Comparison of ENCODE assay signal across 18 cellular contexts in the genomic region with DNA sequence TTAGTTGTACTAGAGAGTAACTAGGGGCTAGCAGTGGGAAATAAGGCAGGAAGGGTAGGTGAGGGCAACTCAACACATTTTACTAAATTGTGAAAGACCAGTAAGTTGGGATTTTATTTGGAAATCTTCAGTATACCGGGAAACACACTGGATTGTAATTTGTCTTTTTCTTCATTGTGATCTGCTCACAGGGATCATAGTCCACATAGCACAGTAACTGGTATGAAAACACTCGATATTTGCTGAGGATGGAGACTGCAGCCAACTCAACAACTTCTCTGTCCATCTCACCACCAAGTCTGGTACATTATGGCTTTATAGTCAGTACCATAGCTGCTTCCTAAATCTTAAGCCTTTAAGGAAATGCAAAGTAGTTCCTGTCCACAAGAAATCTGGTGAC. TPM values are rescaled to one million over a fixed set of nuclear protein-coding genes. Genes with fewer than 3 reads are reported as not detected.
A peak's percentile ranks its signal among the peaks of the same experiment; 100 is the strongest.
DNase-seq lines count a peak whose midpoint lies in the region; ATAC-seq, FAIRE-seq and TF ChIP-seq lines count a peak whose summit lies in the region.
"Had no signal": no experiment of that assay in that cellular context is flagged by ENCODE, and none has a peak within 500 bp of the region (broad histone marks: within the 10 kb centered on the region; RNA-seq: fewer than 3 reads in every experiment).

No MANE protein-coding gene starts in this region.

- H3F3A ChIP-seq in Loucy (ENCODE audit: low read depth) (no peaks in the 10 kb centered on the region), neural progenitor cell (ENCODE audit: low read depth) (peaks cover 15% of the 10 kb centered on the region)

- no peak for DNase-seq in activated T-cell treated with anti-CD3 and anti-CD28 coated beads, Interleukin-2, amount 50 U/mL, for 24 hours
- no peak for DNase-seq in activated T-cell treated with anti-CD3 and anti-CD28 coated beads, Interleukin-2, amount 50 U/mL, for 48 hours
- no peak for DNase-seq in neural progenitor cell (ENCODE audit: low spot score)
- no peak for DNase-seq in frontal cortex (ENCODE audit: low spot score in 2 of 2)
- no peak for DNase-seq in EL
- DNase-seq: activated CD8-positive, alpha-beta memory T cell treated with anti-CD3 and anti-CD28 coated beads, Interleukin-2, amount 50 U/mL, for 4 hours; dorsolateral prefrontal cortex; NCI-H1417 treated with DMSO at 0.1 percent for 48 hours; NCI-H2227 treated with DMSO at 0.1 percent for 48 hours; stimulated activated naive CD4-positive, alpha-beta T cell; uterus had no signal

- peaks cover 33% of the 10 kb centered on the region for H3K4me1 ChIP-seq in Loucy (ENCODE audit: insufficient read depth, low read length, poor library complexity, severe bottlenecking)
- H3K4me1 ChIP-seq in neural progenitor cell = peaks cover 13% of the 10 kb centered on the region

- H3K4me1 Mint-ChIP-seq in activated T-cell treated with anti-CD3 and anti-CD28 coated beads, Interleukin-2, amount 50 U/mL, for 24 hours (ENCODE audit: low read depth) = peaks cover 53% of the 10 kb centered on the region
- peaks cover 46% of the 10 kb centered on the region for H3K4me1 Mint-ChIP-seq in brain
- peaks cover 19% of the 10 kb centered on the region for H3K4me1 Mint-ChIP-seq in neural progenitor cell

- peaks cover 91% of the 10 kb centered on the region for H3K36me3 Mint-ChIP-seq in activated T-cell treated with anti-CD3 and anti-CD28 coated beads, Interleukin-2, amount 50 U/mL, for 24 hours (ENCODE audit: low read depth)
- H3K36me3 Mint-ChIP-seq in brain (peaks cover 32% of the 10 kb centered on the region), neural progenitor cell (peaks cover 7% of the 10 kb centered on the region)

- H3K27me3 ChIP-seq in Loucy (ENCODE audit: insufficient read depth, low read length, poor library complexity, severe bottlenecking) (no peaks in the 10 kb centered on the region), neural progenitor cell (no peaks in the 10 kb centered on the region)
- H3K27me3 ChIP-seq: dorsolateral prefrontal cortex, uterus had no signal

- H3K79me2 ChIP-seq in Loucy (ENCODE audit: insufficient read depth, low read length) (peaks cover 87% of the 10 kb centered on the region), neural progenitor cell (ENCODE audit: low read depth) (peaks cover 98% of the 10 kb centered on the region)

- H4K20me1 ChIP-seq in Loucy (ENCODE audit: insufficient read depth, low read length, poor library complexity, severe bottlenecking) (peaks cover 60% of the 10 kb centered on the region), neural progenitor cell (ENCODE audit: low read depth) (peaks cover 47% of the 10 kb centered on the region)

- no peak overlapping the region for H2AFZ ChIP-seq in Loucy (ENCODE audit: low read length)
- H2AFZ ChIP-seq in neural progenitor cell (replicated peaks) = no peak overlapping the region

- no peak for FAIRE-seq in frontal cortex (lab: Jason Lieb, UNC)
- FAIRE-seq: H1 had no signal

- no peak for ATAC-seq in GM21717 (IDR thresholded peaks at IDR 0.05; ENCODE audit: unreplicated experiment)

- H3K4me3 ChIP-seq in Loucy (ENCODE audit: low read length, poor library complexity, severe bottlenecking) (peak overlapping the region; percentile 95), neural progenitor cell (no peak overlapping the region)
- H3K4me3 ChIP-seq: lung, uterus had no signal

- H3K9me3 ChIP-seq in Loucy (ENCODE audit: insufficient read depth, low read depth, low read length) = no peaks in the 10 kb centered on the region
- no peaks in the 10 kb centered on the region for H3K9me3 ChIP-seq in neural progenitor cell (ENCODE audit: low read depth)
- H3K9me3 ChIP-seq: uterus had no signal

- H3K9me2 ChIP-seq in Loucy (replicated peaks; ENCODE audit: low read depth, low read length) = no peaks in the 10 kb centered on the region

- no peaks in the 10 kb centered on the region for H3K9me3 Mint-ChIP-seq in activated T-cell treated with anti-CD3 and anti-CD28 coated beads, Interleukin-2, amount 50 U/mL, for 24 hours
- no peaks in the 10 kb centered on the region for H3K9me3 Mint-ChIP-seq in brain
- H3K9me3 Mint-ChIP-seq in neural progenitor cell = no peaks in the 10 kb centered on the region

- H3K27me3 Mint-ChIP-seq in activated T-cell treated with anti-CD3 and anti-CD28 coated beads, Interleukin-2, amount 50 U/mL, for 24 hours = no peaks in the 10 kb centered on the region
- peaks cover 15% of the 10 kb centered on the region for H3K27me3 Mint-ChIP-seq in brain
- no peaks in the 10 kb centered on the region for H3K27me3 Mint-ChIP-seq in neural progenitor cell (ENCODE audit: insufficient read depth, low read depth)

- peak overlapping the region; percentile 90 for H3K4me3 Mint-ChIP-seq in activated T-cell treated with anti-CD3 and anti-CD28 coated beads, Interleukin-2, amount 50 U/mL, for 24 hours
- peak overlapping the region; percentile 15 to 98 (median 90) for H3K4me3 Mint-ChIP-seq in brain
- no peak overlapping the region for H3K4me3 Mint-ChIP-seq in neural progenitor cell

- H3K36me3 ChIP-seq in Loucy (ENCODE audit: insufficient read depth, low read length) = peaks cover 41% of the 10 kb centered on the region
- peaks cover 11% of the 10 kb centered on the region for H3K36me3 ChIP-seq in neural progenitor cell
- H3K36me3 ChIP-seq: uterus had no signal

- TF ChIP-seq CTCF in Loucy (conservative IDR thresholded peaks at IDR 0.05; ENCODE audit: low read length) = no peak
- no peak for TF ChIP-seq CTCF in brain (conservative IDR thresholded peaks at IDR 0.05)
- TF ChIP-seq CTCF in neural progenitor cell (IDR thresholded peaks at IDR 0.05) = no peak

- peak overlapping the region; percentile 95 for H3K27ac Mint-ChIP-seq in activated T-cell treated with anti-CD3 and anti-CD28 coated beads, Interleukin-2, amount 50 U/mL, for 24 hours
- H3K27ac Mint-ChIP-seq in brain = peak overlapping the region in 1 of 5 experiments; percentile 16
- H3K27ac Mint-ChIP-seq in neural progenitor cell = no peak overlapping the region

- no peak overlapping the region for H3K9ac ChIP-seq in Loucy (ENCODE audit: low read depth, low read length, poor library complexity, severe bottlenecking)
- H3K9ac ChIP-seq in neural progenitor cell = no peak overlapping the region

- H3K4me2 ChIP-seq in Loucy (ENCODE audit: low read depth, low read length, poor library complexity, severe bottlenecking) = peak overlapping the region; percentile 97
- peak overlapping the region; percentile 96 for H3K4me2 ChIP-seq in neural progenitor cell

- no peak overlapping the region for H3K27ac ChIP-seq in neural progenitor cell
- H3K27ac ChIP-seq: SK-N-MC, uterus, VCaP had no signal

RNA-seq across cellular contexts. Expression of a gene that starts 2.5 kb away (rescaled TPM):
- 158 TPM for polyA plus RNA-seq in brain (ENCODE audit: insufficient read depth, low read depth, low replicate concordance)
- total RNA-seq in neural progenitor cell (ENCODE audit: low replicate concordance) = 372 and 519 TPM in 2 replicates
- 95.4 TPM for total RNA-seq in frontal cortex

RNA-seq across cellular contexts. Expression of a gene that starts 2.5 kb away (rescaled TPM):
- polyA plus RNA-seq in brain (ENCODE audit: insufficient read depth, low read depth, low replicate concordance) = 11.2 TPM
- total RNA-seq in neural progenitor cell (ENCODE audit: low replicate concordance) (13.1 and 19.2 TPM in 2 replicates), frontal cortex (13.0 TPM)

RNA-seq across cellular contexts. Expression of a gene that starts 50.6 kb away (rescaled TPM):
- 74.6 TPM for polyA plus RNA-seq in brain (ENCODE audit: insufficient read depth, low read depth, low replicate concordance)
- total RNA-seq in neural progenitor cell (ENCODE audit: low replicate concordance) = 72.6 and 105 TPM in 2 replicates
- total RNA-seq in frontal cortex = 63.6 TPM
